Comparison of ENCODE assay signal across 20 cellular contexts in genomic region chr13:40792284-40793051, GRCh38. TPM values are rescaled to one million over a fixed set of nuclear protein-coding genes. Genes with fewer than 3 reads are reported as not detected.
DNase-seq lines count a peak whose midpoint lies in the region; ATAC-seq and TF ChIP-seq lines count a peak whose summit lies in the region.
"Had no signal": no experiment of that assay in that cellular context is flagged by ENCODE, and none has a peak within 500 bp of the region (broad histone marks: within the 10 kb centered on the region; RNA-seq: fewer than 3 reads in every experiment).

No MANE protein-coding gene starts in this region.

- in situ Hi-C loops in mammary epithelial cell (cut with MboI; ENCODE audit: low sequenced_read_pairs in 2 of 2): loop anchor here in 1 of 2 donors (10.0 kb wide), 1 partner anchor 202 kb away; no protein-coding TSS in a partner anchor

- H2AFZ ChIP-seq in mammary epithelial cell (ENCODE audit: low read depth, low read length): no peak overlapping the region

- peaks cover 7% of the 10 kb centered on the region for H3K4me1 ChIP-seq in CD8-positive, alpha-beta memory T cell (ENCODE audit: insufficient read depth, low read length)
- H3K4me1 ChIP-seq in mammary epithelial cell (ENCODE audit: insufficient read depth, low read length): no peaks in the 10 kb centered on the region
- H3K4me1 ChIP-seq in upper lobe of left lung: peaks cover 5 to 15% (median 12%) of the 10 kb centered on the region in 4 donors
- H3K4me1 ChIP-seq: breast epithelium had no signal

- H3K4me2 ChIP-seq in mammary epithelial cell (ENCODE audit: insufficient read depth, low read depth, low read length): no peak overlapping the region

- H3K4me3 ChIP-seq in CD8-positive, alpha-beta memory T cell (ENCODE audit: low read length): no peak overlapping the region
- no peak overlapping the region for H3K4me3 ChIP-seq in mammary epithelial cell (replicated peaks in 1 of 3; ENCODE audit: insufficient read depth in 1 of 3, low read depth in 2 of 3, low read length in 3 of 3)
- H3K4me3 ChIP-seq in upper lobe of left lung: no peak overlapping the region
- H3K4me3 ChIP-seq: breast epithelium, MG63 had no signal

- ATAC-seq in GM19025 (IDR thresholded peaks at IDR 0.05; ENCODE audit: low read depth, unreplicated experiment) (peak; percentile 27), HG03175 (IDR thresholded peaks at IDR 0.05; ENCODE audit: unreplicated experiment) (peak; percentile 25), HG02840 (IDR thresholded peaks at IDR 0.05; ENCODE audit: low FRiP score, unreplicated experiment) (no peak), upper lobe of left lung (ENCODE audit: low FRiP score in 2 of 2) (no peak)

- H3K36me3 Mint-ChIP-seq in CD8-positive, alpha-beta memory T cell: peaks cover 0 to 40% (median 3%) of the 10 kb centered on the region in 3 donors
- H3K36me3 Mint-ChIP-seq in endothelial cell (ENCODE audit: low read depth, unreplicated experiment) (no peaks in the 10 kb centered on the region), type B pancreatic cell (peaks cover 8% of the 10 kb centered on the region)

- no peaks in the 10 kb centered on the region for H3K27me3 ChIP-seq in CD8-positive, alpha-beta memory T cell (ENCODE audit: insufficient read depth, low read length, poor library complexity, severe bottlenecking)
- H3K27me3 ChIP-seq in mammary epithelial cell (ENCODE audit: insufficient read depth, low read length) (no peaks in the 10 kb centered on the region), upper lobe of left lung (no peaks in the 10 kb centered on the region)
- H3K27me3 ChIP-seq: breast epithelium, MG63 had no signal

- H3K9ac ChIP-seq in mammary epithelial cell (ENCODE audit: insufficient read depth, low read length): no peak overlapping the region

- POLR2A ChIA-PET in CD8-positive, alpha-beta memory T cell (lab: Charles Lee): no interaction called here

- H3K4me1 Mint-ChIP-seq in CD8-positive, alpha-beta memory T cell: peaks cover 26 to 50% (median 46%) of the 10 kb centered on the region in 3 donors
- H3K4me1 Mint-ChIP-seq in endothelial cell (ENCODE audit: unreplicated experiment) (no peaks in the 10 kb centered on the region), type B pancreatic cell (ENCODE audit: unreplicated experiment) (peaks cover 7% of the 10 kb centered on the region)

- H3K9me3 ChIP-seq in CD8-positive, alpha-beta memory T cell (ENCODE audit: low read length): no peaks in the 10 kb centered on the region
- H3K9me3 ChIP-seq in mammary epithelial cell (replicated peaks; ENCODE audit: insufficient read depth, low read length): no peaks in the 10 kb centered on the region
- no peaks in the 10 kb centered on the region for H3K9me3 ChIP-seq in upper lobe of left lung
- H3K9me3 ChIP-seq: breast epithelium, MG63 had no signal

- H3K4me3 Mint-ChIP-seq in CD8-positive, alpha-beta memory T cell: peak overlapping the region in 2 of 7 donors; percentile 31 to 43
- H3K4me3 Mint-ChIP-seq in endothelial cell (ENCODE audit: unreplicated experiment) (peak overlapping the region; percentile 52), type B pancreatic cell (no peak overlapping the region)
- H3K4me3 Mint-ChIP-seq: activated B cell treated with CpG ODN at 0.5 μM for 24 hours; activated naive CD4-positive, alpha-beta T cell treated with anti-CD3 and anti-CD28 coated beads, Interleukin-2, amount 50 U/mL, for 24 hours had no signal

- TF ChIP-seq CTCF in endothelial cell (IDR thresholded peaks at IDR 0.05; ENCODE audit: unreplicated experiment) (no peak), mammary epithelial cell (conservative IDR thresholded peaks at IDR 0.05 in 1 of 2, IDR thresholded peaks at IDR 0.05 in 1 of 2; ENCODE audit: extremely low read depth in 1 of 2, insufficient read depth in 1 of 2, low read depth in 1 of 2, low read length in 2 of 2) (no peak), upper lobe of left lung (IDR thresholded peaks at IDR 0.05) (no peak), type B pancreatic cell (conservative IDR thresholded peaks at IDR 0.05) (no peak)

- no peak overlapping the region for H3K27ac ChIP-seq in CD8-positive, alpha-beta memory T cell (ENCODE audit: low read depth, low read length)
- no peak overlapping the region for H3K27ac ChIP-seq in mammary epithelial cell (ENCODE audit: insufficient read depth, low read depth, low read length)
- H3K27ac ChIP-seq in upper lobe of left lung: no peak overlapping the region
- H3K27ac ChIP-seq: breast epithelium had no signal

- intact Hi-C loops in mammary epithelial cell (cut with micrococcal nuclease): no loop called here

- no peak for TF ChIP-seq POLR2A in upper lobe of left lung (IDR thresholded peaks at IDR 0.05)

- no peak for TF ChIP-seq EP300 in upper lobe of left lung (IDR thresholded peaks at IDR 0.05)

- BruUV-seq in mammary epithelial cell (replicated peaks; lab: Mats Ljungman, UMichigan): no TSS peak

- no peaks in the 10 kb centered on the region for H3K36me3 ChIP-seq in CD8-positive, alpha-beta memory T cell (ENCODE audit: insufficient read depth, low read length)
- H3K36me3 ChIP-seq in mammary epithelial cell (ENCODE audit: insufficient read depth, low read length) (peaks cover 6% of the 10 kb centered on the region), upper lobe of left lung (peaks cover 0 to 8% (median 4%) of the 10 kb centered on the region in 4 donors)
- H3K36me3 ChIP-seq: breast epithelium had no signal

- peaks cover 2% of the 10 kb centered on the region for H4K20me1 ChIP-seq in mammary epithelial cell (ENCODE audit: insufficient read depth, low read length)

- H3K79me2 ChIP-seq in mammary epithelial cell (ENCODE audit: insufficient read depth, low read length): peaks cover 32% of the 10 kb centered on the region

- dilution Hi-C loops in mammary epithelial cell (cut with HindIII; ENCODE audit: low sequenced_read_pairs): no loop called here

- H3K9me3 Mint-ChIP-seq in CD8-positive, alpha-beta memory T cell: no peaks in the 10 kb centered on the region
- H3K9me3 Mint-ChIP-seq in endothelial cell (ENCODE audit: unreplicated experiment) (no peaks in the 10 kb centered on the region), type B pancreatic cell (no peaks in the 10 kb centered on the region)
- H3K9me3 Mint-ChIP-seq: activated B cell treated with CpG ODN at 0.5 μM for 24 hours; activated naive CD4-positive, alpha-beta T cell treated with anti-CD3 and anti-CD28 coated beads, Interleukin-2, amount 50 U/mL, for 24 hours had no signal

- DNase-seq in CD8-positive, alpha-beta memory T cell: peak in 1 of 5 donors; percentile 19
- no peak for DNase-seq in endothelial cell (ENCODE audit: low spot score)
- no peak for DNase-seq in mammary epithelial cell
- DNase-seq in upper lobe of left lung: no peak
- DNase-seq in type B pancreatic cell (ENCODE audit: extremely low spot score, unreplicated experiment): no peak
- DNase-seq: activated B cell treated with CpG ODN at 0.5 μM for 24 hours, AML-193, DMS53, mesenchymal stem cell, MG63, NCI-H2029 treated with DMSO at 0.1 percent for 48 hours, NCI-H69, retina, substantia nigra, SW 1271 had no signal

- no peaks in the 10 kb centered on the region for H3K27me3 Mint-ChIP-seq in CD8-positive, alpha-beta memory T cell
- peaks cover 1% of the 10 kb centered on the region for H3K27me3 Mint-ChIP-seq in endothelial cell (ENCODE audit: unreplicated experiment)
- H3K27me3 Mint-ChIP-seq in type B pancreatic cell: no peaks in the 10 kb centered on the region
- H3K27me3 Mint-ChIP-seq: activated B cell treated with CpG ODN at 0.5 μM for 24 hours; activated naive CD4-positive, alpha-beta T cell treated with anti-CD3 and anti-CD28 coated beads, Interleukin-2, amount 50 U/mL, for 24 hours had no signal

- CTCF ChIA-PET in CD8-positive, alpha-beta memory T cell (lab: Charles Lee): no interaction called here
- CTCF ChIA-PET in mammary epithelial cell (lab: Charles Lee; ENCODE audit: low non-redundant PET): no interaction called here

- peak overlapping the region; percentile 12 to 77 (median 65) for H3K27ac Mint-ChIP-seq in CD8-positive, alpha-beta memory T cell
- H3K27ac Mint-ChIP-seq in endothelial cell (ENCODE audit: unreplicated experiment): no peak overlapping the region
- no peak overlapping the region for H3K27ac Mint-ChIP-seq in type B pancreatic cell
- H3K27ac Mint-ChIP-seq: activated B cell treated with CpG ODN at 0.5 μM for 24 hours; activated naive CD4-positive, alpha-beta T cell treated with anti-CD3 and anti-CD28 coated beads, Interleukin-2, amount 50 U/mL, for 24 hours had no signal

- WGBS in mammary epithelial cell (ENCODE audit: low coverage, missing lambda C conversion rate): 76% methylated on average over 10 of the region's 10 CpGs
- WGBS in upper lobe of left lung, 2 donors: 86 to 93% methylated on average over 10 of the region's 10 CpGs

RNA-seq across cellular contexts. Expression of gene SLC25A15, which starts 3.1 kb away (rescaled TPM):
- total RNA-seq in CD8-positive, alpha-beta memory T cell: 10 to 100 TPM; 23.9 to 24.3 TPM
- polyA plus RNA-seq in CD8-positive, alpha-beta memory T cell: 7.3 TPM
- 7.6 TPM for total RNA-seq in endothelial cell (ENCODE audit: unreplicated experiment)
- 10 to 100 TPM; 15.3 to 17.2 TPM for total RNA-seq in mammary epithelial cell
- 13.3 TPM for polyA plus RNA-seq in mammary epithelial cell
- polyA minus RNA-seq in mammary epithelial cell: 9.1 TPM
- 1 to 10 TPM in 5 of 6 donors, not detected in 1; 4.7 to 9.9 (median 5.8) TPM for total RNA-seq in upper lobe of left lung
- total RNA-seq in type B pancreatic cell (ENCODE audit: low replicate concordance): 12.2 and 18.6 TPM in 2 replicates

RNA-seq across cellular contexts. Expression of gene MRPS31, which starts 21.5 kb away (rescaled TPM):
- total RNA-seq in CD8-positive, alpha-beta memory T cell: 10 to 100 TPM; 36.7 to 38.6 TPM
- 44.2 TPM for polyA plus RNA-seq in CD8-positive, alpha-beta memory T cell
- total RNA-seq in endothelial cell (ENCODE audit: unreplicated experiment) (16.7 TPM), mammary epithelial cell (10 to 100 TPM; 15.7 to 17.3 TPM), upper lobe of left lung (10 to 100 TPM in 5 of 6 donors, 1 to 10 TPM in 1; 8.3 to 31.1 (median 14.8) TPM), type B pancreatic cell (ENCODE audit: low replicate concordance) (26.7 and 33.6 TPM in 2 replicates)
- polyA plus RNA-seq in mammary epithelial cell: 15.0 TPM
- polyA minus RNA-seq in mammary epithelial cell: 4.1 TPM

Comparison
In these comparisons a context has a peak if more than half of its experiments do, and no peak if none do; other contexts are left out.
1. H3K27ac Mint-ChIP-seq: peak in CD8-positive, alpha-beta memory T cell (8 of 8); none in endothelial cell (single experiment) and type B pancreatic cell (single experiment).
2. ATAC-seq: peak in GM19025 (single experiment) and HG03175 (single experiment); none in HG02840 (single experiment) and upper lobe of left lung (0 of 2).